8 cellular contexts compared by ENCODE assay signal in the genomic region with DNA sequence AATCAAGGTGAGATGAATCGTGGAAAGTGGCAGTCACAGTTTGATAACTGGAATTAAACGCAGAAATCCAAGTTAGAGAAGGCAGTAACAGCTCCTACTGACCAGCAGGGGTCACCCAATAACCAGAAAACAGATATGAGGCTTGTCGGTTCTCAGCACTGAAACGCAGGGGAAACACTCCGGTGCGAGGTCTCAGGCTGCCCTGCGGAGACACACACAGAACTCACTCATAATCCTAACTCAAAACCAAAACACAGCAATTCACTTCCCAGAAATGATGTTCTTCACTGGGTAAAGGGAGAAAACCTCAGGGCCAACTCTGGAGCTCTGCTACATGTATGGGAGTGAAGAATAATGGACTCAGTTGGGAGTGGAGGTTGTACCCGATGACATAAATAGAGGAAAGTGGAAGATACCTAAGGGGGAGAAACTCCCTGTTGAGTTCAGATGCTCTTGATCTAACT.
DNase-seq lines count a peak whose midpoint lies in the region; ATAC-seq, FAIRE-seq and TF ChIP-seq lines count a peak whose summit lies in the region.

No MANE protein-coding gene starts in this region.

- H3K4me3 Mint-ChIP-seq in central memory CD8-positive, alpha-beta T cell: no peak overlapping the region

- H3K27me3 ChIP-seq in KMS-11 (ENCODE audit: insufficient read depth, low read depth) (no peaks in the 10 kb centered on the region), stomach (peaks cover 0 to 4% (median 0%) of the 10 kb centered on the region in 3 donors)

- no peaks in the 10 kb centered on the region for H3K9me3 ChIP-seq in stomach

- H3K27me3 Mint-ChIP-seq in central memory CD8-positive, alpha-beta T cell: peaks cover 30% of the 10 kb centered on the region

- H3K27ac ChIP-seq in KMS-11 (no peak overlapping the region), stomach (no peak overlapping the region)

- peak overlapping the region; percentile 11; the same call in 1 of the 2 replicates for H2AFZ ChIP-seq in KMS-11 (ENCODE audit: low read depth)

- H3K4me3 ChIP-seq in KMS-11 (IDR thresholded peaks at IDR 0.05; ENCODE audit: insufficient read depth, low read depth, low read length) (no peak overlapping the region), stomach (no peak overlapping the region)

- TF ChIP-seq CTCF in KMS-11 (conservative IDR thresholded peaks at IDR 0.05; ENCODE audit: low read depth, low read length) (peak; percentile 96), stomach (IDR thresholded peaks at IDR 0.05) (peak in 5 of 7 experiments; percentile 58 to 68 (median 67))

- no peaks in the 10 kb centered on the region for H3K36me3 Mint-ChIP-seq in central memory CD8-positive, alpha-beta T cell (ENCODE audit: insufficient read depth)

- H3K4me2 ChIP-seq in KMS-11: no peak overlapping the region

- DNase-seq in A172 (ENCODE audit: low spot score) (peak; percentile 54), GM03348 (ENCODE audit: low spot score) (peak; percentile 74), H54 (ENCODE audit: insufficient read length, low spot score) (peak; percentile 20), SHP77 (lab: John Stamatoyannopoulos, UW) (peak; percentile 23 to 63), kidney tubule cell (ENCODE audit: low spot score) (peak; percentile 81), stomach (peak; percentile 37)
- no peak for DNase-seq in central memory CD8-positive, alpha-beta T cell (ENCODE audit: low spot score in 2 of 2)

- no peaks in the 10 kb centered on the region for H4K20me1 ChIP-seq in KMS-11 (ENCODE audit: insufficient read depth)

- H3K9ac ChIP-seq in KMS-11: no peak overlapping the region

- intact Hi-C loops in stomach (cut with DNase I; ENCODE audit: low total_unique reads): no loop called here

- TF ChIP-seq EP300 in stomach (IDR thresholded peaks at IDR 0.05): no peak

- H3K4me1 ChIP-seq in KMS-11 (ENCODE audit: low read depth, poor library complexity, severe bottlenecking) (no peaks in the 10 kb centered on the region), stomach (peaks cover 0 to 7% (median 2%) of the 10 kb centered on the region in 4 donors)

- ATAC-seq in central memory CD8-positive, alpha-beta T cell (replicated peaks; ENCODE audit: extremely low read depth, poor library complexity, severe bottlenecking): peak; percentile 36

- peak; percentile 93 for FAIRE-seq in H54 (lab: Jason Lieb, UNC)

- no peak overlapping the region for H3K27ac Mint-ChIP-seq in central memory CD8-positive, alpha-beta T cell (ENCODE audit: low read depth)

- H3K36me3 ChIP-seq in KMS-11 (ENCODE audit: insufficient read depth) (no peaks in the 10 kb centered on the region), stomach (no peaks in the 10 kb centered on the region)

- H3K4me1 Mint-ChIP-seq in central memory CD8-positive, alpha-beta T cell: no peaks in the 10 kb centered on the region

- TF ChIP-seq POLR2A in H54 (IDR thresholded peaks at IDR 0.05; ENCODE audit: low read depth, low read length) (no peak), stomach (IDR thresholded peaks at IDR 0.05) (no peak)

- no peaks in the 10 kb centered on the region for H3K79me2 ChIP-seq in KMS-11 (ENCODE audit: insufficient read depth, low read depth)

- WGBS in stomach, 5 donors: 7 to 10% (median 8%) methylated on average over 8 of the region's 8 CpGs

- H3K9me3 Mint-ChIP-seq in central memory CD8-positive, alpha-beta T cell: peaks cover 5% of the 10 kb centered on the region

Comparison
In these comparisons a context has a peak if more than half of its experiments do, and no peak if none do; other contexts are left out.
1. DNase-seq: peak in A172 (single experiment), GM03348 (single experiment), H54 (single experiment), SHP77 (2 of 2), kidney tubule cell (single experiment) and stomach (single experiment); none in central memory CD8-positive, alpha-beta T cell (0 of 2).